Comparison of ENCODE assay signal across 34 cellular contexts in the genomic region with DNA sequence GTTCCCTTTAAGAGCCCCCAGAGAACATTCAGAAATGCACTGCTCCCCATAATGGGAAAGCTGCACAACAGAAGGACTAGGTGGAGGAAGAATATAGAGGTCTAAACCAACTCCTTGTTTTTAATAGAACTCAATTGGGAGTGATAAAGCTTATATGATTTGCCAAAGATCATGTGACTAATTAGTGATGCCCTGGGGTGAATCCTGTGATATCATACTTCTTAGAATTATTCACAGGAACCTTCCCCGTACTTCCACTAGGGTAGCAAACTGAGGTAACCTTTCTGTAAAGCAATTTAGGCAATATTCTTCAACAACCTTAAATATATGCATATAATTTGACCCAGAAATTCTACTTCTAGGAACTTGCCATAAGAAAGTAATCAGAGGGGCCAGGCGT.
"Had no signal": no experiment of that assay in that cellular context is flagged by ENCODE, and none has a peak within 500 bp of the region (broad histone marks: within the 10 kb centered on the region; RNA-seq: fewer than 3 reads in every experiment).

No MANE protein-coding gene starts in this region.

- H3K4me3 ChIP-seq: ascending aorta had no signal

- H3K27me3 Mint-ChIP-seq: activated B cell treated with CpG ODN at 0.5 μM for 24 hours; activated CD4-positive, alpha-beta memory T cell treated with anti-CD3 and anti-CD28 coated beads, Interleukin-2, amount 10 ng/mL, durations not matched to agents 7 days and 5 days; activated CD4-positive, alpha-beta T cell treated with anti-CD3 and anti-CD28 coated beads for 36 hours; activated CD4-positive, alpha-beta T cell treated with anti-CD3 and anti-CD28 coated beads, Interleukin-2, amount 10 ng/mL, durations not matched to agents 7 days and 5 days; activated CD8-positive, alpha-beta memory T cell treated with anti-CD3 and anti-CD28 coated beads, Interleukin-2, amount 10 ng/mL, durations not matched to agents 7 days and 5 days; activated naive CD4-positive, alpha-beta T cell treated with anti-CD3 and anti-CD28 coated beads, Interleukin-2, amount 10 ng/mL, durations not matched to agents 7 days and 5 days; activated naive CD8-positive, alpha-beta T cell; activated naive CD8-positive, alpha-beta T cell treated with anti-CD3 and anti-CD28 coated beads, Interleukin-2, amount 50 U/mL, for 24 hours; activated T-cell treated with anti-CD3 and anti-CD28 coated beads, Interleukin-2, amount 50 U/mL, for 24 hours; brain had no signal

- H3K27ac ChIP-seq: ascending aorta, VCaP had no signal

- DNase-seq: activated B cell treated with CpG ODN at 0.5 μM for 24 hours; activated CD4-positive, alpha-beta memory T cell treated with anti-CD3 and anti-CD28 coated beads, Interleukin-2, amount 10 ng/mL, durations not matched to agents 7 days and 5 days; activated CD4-positive, alpha-beta T cell treated with anti-CD3 and anti-CD28 coated beads for 1 hour; activated CD4-positive, alpha-beta T cell treated with anti-CD3 and anti-CD28 coated beads for 36 hours; activated CD4-positive, alpha-beta T cell treated with anti-CD3 and anti-CD28 coated beads for 48 hours; activated CD4-positive, alpha-beta T cell treated with anti-CD3 and anti-CD28 coated beads, Interleukin-2, amount 10 ng/mL, durations not matched to agents 7 days and 5 days; activated CD4-positive, alpha-beta T cell treated with anti-CD3 and anti-CD28 coated beads, Interleukin-2, amount 50 U/mL, for 48 hours; activated CD8-positive, alpha-beta memory T cell treated with anti-CD3 and anti-CD28 coated beads for 24 hours; activated CD8-positive, alpha-beta memory T cell treated with anti-CD3 and anti-CD28 coated beads, Interleukin-2, amount 10 ng/mL, durations not matched to agents 7 days and 5 days; activated CD8-positive, alpha-beta memory T cell treated with anti-CD3 and anti-CD28 coated beads, Interleukin-2, amount 50 U/mL, for 48 hours; activated CD8-positive, alpha-beta T cell treated with anti-CD3 and anti-CD28 coated beads, Interleukin-2, amount 10 ng/mL, durations not matched to agents 7 days and 5 days; activated effector memory CD4-positive, alpha-beta T cell treated with Interleukin-2 at 50 U/mL for 16 hours; activated gamma-delta T cell; activated naive CD4-positive, alpha-beta T cell treated with anti-CD3 and anti-CD28 coated beads, Interleukin-2, amount 10 ng/mL, durations not matched to agents 7 days and 5 days; activated naive CD4-positive, alpha-beta T cell treated with Interleukin-2 at 50 U/mL for 16 hours; activated naive CD8-positive, alpha-beta T cell treated with anti-CD3 and anti-CD28 coated beads, Interleukin-2, amount 10 ng/mL, durations not matched to agents 7 days and 5 days; activated naive CD8-positive, alpha-beta T cell treated with anti-CD3 and anti-CD28 coated beads, Interleukin-2, amount 50 U/mL, for 24 hours; activated T-cell treated with anti-CD3 and anti-CD28 coated beads, Interleukin-2, amount 50 U/mL, for 24 hours; activated T-cell treated with anti-CD3 and anti-CD28 coated beads, Interleukin-2, amount 50 U/mL, for 48 hours; amygdala; anterior cingulate cortex; central memory CD4-positive, alpha-beta T cell; T-helper 1 cell; T-helper 2 cell; T-helper 9 cell had no signal

- H3K4me3 Mint-ChIP-seq: activated B cell treated with CpG ODN at 0.5 μM for 24 hours; activated CD4-positive, alpha-beta memory T cell treated with anti-CD3 and anti-CD28 coated beads, Interleukin-2, amount 10 ng/mL, durations not matched to agents 7 days and 5 days; activated CD4-positive, alpha-beta T cell treated with anti-CD3 and anti-CD28 coated beads for 36 hours; activated CD4-positive, alpha-beta T cell treated with anti-CD3 and anti-CD28 coated beads, Interleukin-2, amount 10 ng/mL, durations not matched to agents 7 days and 5 days; activated CD8-positive, alpha-beta memory T cell treated with anti-CD3 and anti-CD28 coated beads, Interleukin-2, amount 10 ng/mL, durations not matched to agents 7 days and 5 days; activated CD8-positive, alpha-beta T cell treated with anti-CD3 and anti-CD28 coated beads, Interleukin-2, amount 10 ng/mL, durations not matched to agents 7 days and 5 days; activated naive CD4-positive, alpha-beta T cell treated with anti-CD3 and anti-CD28 coated beads, Interleukin-2, amount 10 ng/mL, durations not matched to agents 7 days and 5 days; activated naive CD4-positive, alpha-beta T cell treated with anti-CD3 and anti-CD28 coated beads, Interleukin-2, amount 50 U/mL, for 24 hours; activated naive CD8-positive, alpha-beta T cell; activated naive CD8-positive, alpha-beta T cell treated with anti-CD3 and anti-CD28 coated beads, Interleukin-2, amount 10 ng/mL, durations not matched to agents 7 days and 5 days; activated naive CD8-positive, alpha-beta T cell treated with anti-CD3 and anti-CD28 coated beads, Interleukin-2, amount 50 U/mL, for 24 hours; activated T-cell treated with anti-CD3 and anti-CD28 coated beads, Interleukin-2, amount 50 U/mL, for 24 hours; brain; T-helper 1 cell treated with Interleukin-12 subunit alpha and Interleukin-12 subunit beta and Interleukin-4 antibody, amounts not matched to agents 30 μg/mL and 1 μg/mL, for 36 hours; T-helper 2 cell treated with Interferon-gamma antibody and Interleukin-4, amounts not matched to agents 5 μg/mL and 100 μg/mL, for 36 hours had no signal

- H3K4me1 ChIP-seq: ascending aorta had no signal

- H3K36me3 Mint-ChIP-seq: activated CD8-positive, alpha-beta memory T cell treated with anti-CD3 and anti-CD28 coated beads, Interleukin-2, amount 10 ng/mL, durations not matched to agents 7 days and 5 days; activated naive CD4-positive, alpha-beta T cell treated with anti-CD3 and anti-CD28 coated beads, Interleukin-2, amount 10 ng/mL, durations not matched to agents 7 days and 5 days; activated naive CD4-positive, alpha-beta T cell treated with anti-CD3 and anti-CD28 coated beads, Interleukin-2, amount 50 U/mL, for 24 hours; activated naive CD8-positive, alpha-beta T cell; activated naive CD8-positive, alpha-beta T cell treated with anti-CD3 and anti-CD28 coated beads, Interleukin-2, amount 10 ng/mL, durations not matched to agents 7 days and 5 days; brain had no signal

- H3K9me3 Mint-ChIP-seq: activated B cell treated with CpG ODN at 0.5 μM for 24 hours; activated CD4-positive, alpha-beta memory T cell treated with anti-CD3 and anti-CD28 coated beads, Interleukin-2, amount 10 ng/mL, durations not matched to agents 7 days and 5 days; activated CD4-positive, alpha-beta T cell treated with anti-CD3 and anti-CD28 coated beads, Interleukin-2, amount 10 ng/mL, durations not matched to agents 7 days and 5 days; activated naive CD4-positive, alpha-beta T cell treated with anti-CD3 and anti-CD28 coated beads, Interleukin-2, amount 10 ng/mL, durations not matched to agents 7 days and 5 days; activated naive CD4-positive, alpha-beta T cell treated with anti-CD3 and anti-CD28 coated beads, Interleukin-2, amount 50 U/mL, for 24 hours; activated naive CD8-positive, alpha-beta T cell treated with anti-CD3 and anti-CD28 coated beads, Interleukin-2, amount 10 ng/mL, durations not matched to agents 7 days and 5 days; activated naive CD8-positive, alpha-beta T cell treated with anti-CD3 and anti-CD28 coated beads, Interleukin-2, amount 50 U/mL, for 24 hours; activated T-cell treated with anti-CD3 and anti-CD28 coated beads, Interleukin-2, amount 50 U/mL, for 24 hours; activated T-helper 2 cell treated with anti-CD3 and anti-CD28 coated beads, Interferon-gamma antibody, Interleukin-2, Interleukin-4, amounts not matched to agents 10 μg/mL and 5 μg/mL and 100 μg/mL, durations not matched to agents 14 hours and 24 hours and 36 hours; brain; T-helper 1 cell treated with Interleukin-12 subunit alpha and Interleukin-12 subunit beta and Interleukin-4 antibody, amounts not matched to agents 30 μg/mL and 1 μg/mL, for 36 hours; T-helper 2 cell treated with Interferon-gamma antibody and Interleukin-4, amounts not matched to agents 5 μg/mL and 100 μg/mL, for 36 hours had no signal

- H3K27ac Mint-ChIP-seq: activated B cell treated with CpG ODN at 0.5 μM for 24 hours; activated CD4-positive, alpha-beta memory T cell treated with anti-CD3 and anti-CD28 coated beads, Interleukin-2, amount 10 ng/mL, durations not matched to agents 7 days and 5 days; activated CD4-positive, alpha-beta T cell treated with anti-CD3 and anti-CD28 coated beads for 36 hours; activated CD4-positive, alpha-beta T cell treated with anti-CD3 and anti-CD28 coated beads, Interleukin-2, amount 10 ng/mL, durations not matched to agents 7 days and 5 days; activated CD8-positive, alpha-beta memory T cell treated with anti-CD3 and anti-CD28 coated beads, Interleukin-2, amount 10 ng/mL, durations not matched to agents 7 days and 5 days; activated CD8-positive, alpha-beta T cell treated with anti-CD3 and anti-CD28 coated beads, Interleukin-2, amount 10 ng/mL, durations not matched to agents 7 days and 5 days; activated naive CD4-positive, alpha-beta T cell treated with anti-CD3 and anti-CD28 coated beads, Interleukin-2, amount 10 ng/mL, durations not matched to agents 7 days and 5 days; activated naive CD4-positive, alpha-beta T cell treated with anti-CD3 and anti-CD28 coated beads, Interleukin-2, amount 50 U/mL, for 24 hours; activated naive CD8-positive, alpha-beta T cell; activated naive CD8-positive, alpha-beta T cell treated with anti-CD3 and anti-CD28 coated beads, Interleukin-2, amount 10 ng/mL, durations not matched to agents 7 days and 5 days; activated naive CD8-positive, alpha-beta T cell treated with anti-CD3 and anti-CD28 coated beads, Interleukin-2, amount 50 U/mL, for 24 hours; activated T-cell treated with anti-CD3 and anti-CD28 coated beads, Interleukin-2, amount 50 U/mL, for 24 hours; activated T-helper 2 cell treated with anti-CD3 and anti-CD28 coated beads, Interferon-gamma antibody, Interleukin-2, Interleukin-4, amounts not matched to agents 10 μg/mL and 5 μg/mL and 100 μg/mL, durations not matched to agents 14 hours and 24 hours and 36 hours; brain; T-helper 1 cell treated with Interleukin-12 subunit alpha and Interleukin-12 subunit beta and Interleukin-4 antibody, amounts not matched to agents 30 μg/mL and 1 μg/mL, for 36 hours; T-helper 2 cell treated with Interferon-gamma antibody and Interleukin-4, amounts not matched to agents 5 μg/mL and 100 μg/mL, for 36 hours had no signal

- ATAC-seq: activated CD4-positive, alpha-beta T cell treated with anti-CD3 and anti-CD28 coated beads for 36 hours; activated CD8-positive, alpha-beta memory T cell treated with anti-CD3 and anti-CD28 coated beads, Interleukin-2, amount 10 ng/mL, durations not matched to agents 7 days and 5 days; activated CD8-positive, alpha-beta T cell treated with anti-CD3 and anti-CD28 coated beads, Interleukin-2, amount 10 ng/mL, durations not matched to agents 7 days and 5 days; activated naive CD8-positive, alpha-beta T cell treated with anti-CD3 and anti-CD28 coated beads, Interleukin-2, amount 50 U/mL, for 24 hours had no signal

- FAIRE-seq: TTC549 had no signal

- H3K27me3 ChIP-seq: ascending aorta had no signal

- H3K36me3 ChIP-seq: ascending aorta had no signal

- H3K4me1 Mint-ChIP-seq: activated B cell treated with CpG ODN at 0.5 μM for 24 hours; activated CD4-positive, alpha-beta memory T cell treated with anti-CD3 and anti-CD28 coated beads, Interleukin-2, amount 10 ng/mL, durations not matched to agents 7 days and 5 days; activated CD4-positive, alpha-beta T cell treated with anti-CD3 and anti-CD28 coated beads for 36 hours; activated CD4-positive, alpha-beta T cell treated with anti-CD3 and anti-CD28 coated beads, Interleukin-2, amount 10 ng/mL, durations not matched to agents 7 days and 5 days; activated CD8-positive, alpha-beta memory T cell treated with anti-CD3 and anti-CD28 coated beads, Interleukin-2, amount 10 ng/mL, durations not matched to agents 7 days and 5 days; activated naive CD4-positive, alpha-beta T cell treated with anti-CD3 and anti-CD28 coated beads, Interleukin-2, amount 10 ng/mL, durations not matched to agents 7 days and 5 days; activated naive CD4-positive, alpha-beta T cell treated with anti-CD3 and anti-CD28 coated beads, Interleukin-2, amount 50 U/mL, for 24 hours; activated naive CD8-positive, alpha-beta T cell treated with anti-CD3 and anti-CD28 coated beads, Interleukin-2, amount 10 ng/mL, durations not matched to agents 7 days and 5 days; activated naive CD8-positive, alpha-beta T cell treated with anti-CD3 and anti-CD28 coated beads, Interleukin-2, amount 50 U/mL, for 24 hours; brain had no signal

- H3K9me3 ChIP-seq: ascending aorta had no signal
